15 cellular contexts compared by ENCODE assay signal in the genomic region with DNA sequence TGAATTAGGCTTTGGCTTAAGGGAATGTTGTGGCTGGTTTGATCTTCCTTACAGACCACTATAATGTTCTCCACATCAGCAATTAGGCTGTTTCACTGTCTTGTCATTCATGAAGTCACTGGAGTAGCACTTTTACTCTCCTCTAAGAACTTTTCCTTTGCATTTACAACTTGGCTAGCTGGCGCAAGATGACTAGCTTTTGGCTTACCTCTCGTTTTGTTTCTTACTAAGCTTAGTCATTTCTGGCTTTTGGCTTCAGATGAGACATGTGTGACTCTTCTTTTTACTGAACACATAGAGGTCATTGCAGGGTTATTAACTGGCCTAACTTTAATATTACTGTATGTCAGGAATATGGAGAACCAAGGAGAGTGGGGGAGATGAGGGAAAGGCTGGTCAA.
DNase-seq lines count a peak whose midpoint lies in the region; ATAC-seq and TF ChIP-seq lines count a peak whose summit lies in the region.
"Had no signal": no experiment of that assay in that cellular context is flagged by ENCODE, and none has a peak within 500 bp of the region (broad histone marks: within the 10 kb centered on the region; RNA-seq: fewer than 3 reads in every experiment).

No MANE protein-coding gene starts in this region.

- no peaks in the 10 kb centered on the region for H3K36me3 ChIP-seq in mucosa of descending colon (ENCODE audit: low read depth)

- intact Hi-C loops in mucosa of descending colon (cut with DNase I, micrococcal nuclease) = no loop called here

- no peak for TF ChIP-seq CTCF in fibroblast of mammary gland (conservative IDR thresholded peaks at IDR 0.05; ENCODE audit: control insufficient read depth, insufficient read depth, low read depth, low read length)
- no peak for TF ChIP-seq CTCF in mucosa of descending colon (IDR thresholded peaks at IDR 0.05)

- DNase-seq in fibroblast of mammary gland (ENCODE audit: low read depth) = peak; percentile 87
- no peak for DNase-seq in HCEC 1CT
- no peak for DNase-seq in NCI-H526 (lab: John Stamatoyannopoulos, UW)
- no peak for DNase-seq in mucosa of descending colon
- DNase-seq: activated gamma-delta T cell treated with Interleukin-2 at 50 U/mL for 16 hours, AML-193, left colon, NCI-H187 treated with DMSO at 0.1 percent for 48 hours, NCI-H69, occipital lobe, SW 1271 had no signal

- H3K9me3 ChIP-seq in mucosa of descending colon = no peaks in the 10 kb centered on the region

- H3K4me3 ChIP-seq in fibroblast of mammary gland (ENCODE audit: control insufficient read depth, low read depth, low read length) (no peak overlapping the region), mucosa of descending colon (no peak overlapping the region)

- H3K4me1 ChIP-seq in mucosa of descending colon (ENCODE audit: low read depth) = no peaks in the 10 kb centered on the region

- ATAC-seq in GM18858 (IDR thresholded peaks at IDR 0.05; ENCODE audit: unreplicated experiment) (peak; percentile 85), HG02623 (IDR thresholded peaks at IDR 0.05; ENCODE audit: unreplicated experiment) (peak; percentile 75), HG03565 (IDR thresholded peaks at IDR 0.05; ENCODE audit: unreplicated experiment) (peak; percentile 80), mucosa of descending colon (no peak)
- ATAC-seq: left colon; stimulated activated memory B cell treated with anti-CD40 and anti-IgM and Interleukin-4, amounts not matched to agents 10 μg/mL and 1 μg/mL and 100 μg/mL, for 72 hours had no signal
